In the genomic region with DNA sequence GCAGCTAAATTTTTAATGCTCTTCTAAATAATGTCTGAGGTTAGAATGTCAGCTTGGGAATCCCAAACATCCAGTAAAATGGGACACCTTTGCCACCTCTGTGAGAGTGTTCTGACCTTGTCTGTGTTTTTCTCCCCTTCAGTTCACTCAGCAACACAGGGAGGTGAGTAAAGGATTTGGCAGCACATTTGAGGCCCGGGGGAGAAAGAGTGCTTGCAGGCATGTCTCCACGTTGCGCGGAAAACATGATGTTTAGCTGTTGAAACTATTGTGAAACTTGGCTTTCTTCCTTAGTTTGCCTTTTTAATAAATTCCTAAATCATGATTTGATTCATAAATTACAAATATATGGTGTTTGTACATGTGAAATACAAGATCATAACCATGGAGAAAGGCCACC, we compare ENCODE assay signal across 18 cellular contexts.
A peak's percentile ranks its signal among the peaks of the same experiment; 100 is the strongest.
DNase-seq lines count a peak whose midpoint lies in the region; ATAC-seq, FAIRE-seq and TF ChIP-seq lines count a peak whose summit lies in the region.
"Had no signal": no experiment of that assay in that cellular context is flagged by ENCODE, and none has a peak within 500 bp of the region (broad histone marks: within the 10 kb centered on the region; RNA-seq: fewer than 3 reads in every experiment).

No MANE protein-coding gene starts in this region.

- ATAC-seq in psoas muscle (peak in 1 of 4 donors; percentile 69), left colon (no peak)
- ATAC-seq: activated CD8-positive, alpha-beta T cell treated with anti-CD3 and anti-CD28 coated beads for 36 hours; stimulated activated effector memory CD8-positive, alpha-beta T cell treated with anti-CD3 and anti-CD28 coated beads, Interleukin-12 subunit alpha, Interleukin-12 subunit beta, amount 100 ng/mL, for 72 hours had no signal

- H3K4me3 ChIP-seq in breast epithelium (no peak overlapping the region), left ventricle myocardium inferior (no peak overlapping the region), psoas muscle (no peak overlapping the region)
- H3K4me3 ChIP-seq: neural progenitor cell, Peyer's patch, upper lobe of left lung had no signal

- 41 to 46% (median 44%) methylated on average over 4 of the region's 4 CpGs for WGBS in psoas muscle, 3 donors

- intact Hi-C loops in breast epithelium (cut with DNase I; ENCODE audit: low total_unique reads): no loop called here
- intact Hi-C loops in left ventricle myocardium inferior (cut with micrococcal nuclease): no loop called here
- intact Hi-C loops in psoas muscle (cut with DNase I): no loop called here
- intact Hi-C loops in left colon (cut with DNase I, micrococcal nuclease): no loop called here

- no peaks in the 10 kb centered on the region for H3K4me1 ChIP-seq in breast epithelium
- H3K4me1 ChIP-seq in left ventricle myocardium inferior: peaks cover 7% of the 10 kb centered on the region
- H3K4me1 ChIP-seq in psoas muscle: no peaks in the 10 kb centered on the region
- H3K4me1 ChIP-seq: neural progenitor cell, Peyer's patch had no signal

- FAIRE-seq in HTR-8/SVneo (lab: Jason Lieb, UNC): no peak
- FAIRE-seq: GM12892 had no signal

- no peaks in the 10 kb centered on the region for H3K4me1 Mint-ChIP-seq in immature natural killer cell
- H3K4me1 Mint-ChIP-seq: memory B cell; stimulated activated effector memory CD8-positive, alpha-beta T cell treated with anti-CD3 and anti-CD28 coated beads, Interleukin-12 subunit alpha, Interleukin-12 subunit beta, amount 100 ng/mL, for 72 hours had no signal

- DNase-seq in AG20443 (ENCODE audit: low spot score) (peak; percentile 69), breast epithelium (ENCODE audit: low spot score in 2 of 2) (peak in 1 of 2 donors; percentile 88), left ventricle myocardium inferior (peak; percentile 22), psoas muscle (peak; percentile 43 to 75), HTR-8/SVneo (ENCODE audit: insufficient read length, low spot score) (no peak), left colon (no peak), immature natural killer cell (no peak), NOMO-1 treated with dmso at 0.1 percent for 144 hours (lab: John Stamatoyannopoulos, UW; ENCODE audit: unreplicated experiment) (no peak)
- DNase-seq: activated CD8-positive, alpha-beta T cell treated with anti-CD3 and anti-CD28 coated beads for 36 hours; amygdala; cortex of kidney; NCI-H1048; Peyer's patch had no signal

- H3K36me3 Mint-ChIP-seq in immature natural killer cell: no peaks in the 10 kb centered on the region
- H3K36me3 Mint-ChIP-seq: memory B cell; neural progenitor cell; stimulated activated effector memory CD8-positive, alpha-beta T cell treated with anti-CD3 and anti-CD28 coated beads, Interleukin-12 subunit alpha, Interleukin-12 subunit beta, amount 100 ng/mL, for 72 hours had no signal

- H3K9me3 Mint-ChIP-seq in immature natural killer cell: peaks cover 5 to 32% (median 12%) of the 10 kb centered on the region in 6 donors
- H3K9me3 Mint-ChIP-seq: memory B cell, neural progenitor cell had no signal

- H3K27me3 ChIP-seq in breast epithelium: no peaks in the 10 kb centered on the region
- H3K27me3 ChIP-seq in left ventricle myocardium inferior (ENCODE audit: low read depth): no peaks in the 10 kb centered on the region
- no peaks in the 10 kb centered on the region for H3K27me3 ChIP-seq in psoas muscle (ENCODE audit: insufficient read depth in 3 of 3, low read length in 2 of 3)
- H3K27me3 ChIP-seq: neural progenitor cell, Peyer's patch, upper lobe of left lung had no signal

- H3K36me3 ChIP-seq in breast epithelium (no peaks in the 10 kb centered on the region), left ventricle myocardium inferior (no peaks in the 10 kb centered on the region), psoas muscle (ENCODE audit: insufficient read depth in 1 of 2, low read depth in 1 of 2) (no peaks in the 10 kb centered on the region)
- H3K36me3 ChIP-seq: neural progenitor cell, Peyer's patch, upper lobe of left lung had no signal

- H3K9me3 ChIP-seq in breast epithelium (no peaks in the 10 kb centered on the region), left ventricle myocardium inferior (replicated peaks) (no peaks in the 10 kb centered on the region), psoas muscle (no peaks in the 10 kb centered on the region)
- H3K9me3 ChIP-seq: Peyer's patch, upper lobe of left lung had no signal

- H3K4me3 Mint-ChIP-seq in immature natural killer cell: no peak overlapping the region
- H3K4me3 Mint-ChIP-seq: activated CD8-positive, alpha-beta T cell treated with anti-CD3 and anti-CD28 coated beads for 36 hours; memory B cell; neural progenitor cell; stimulated activated effector memory CD8-positive, alpha-beta T cell treated with anti-CD3 and anti-CD28 coated beads, Interleukin-12 subunit alpha, Interleukin-12 subunit beta, amount 100 ng/mL, for 72 hours had no signal

- peaks cover 0 to 2% (median 0%) of the 10 kb centered on the region in 3 donors for H3K27me3 Mint-ChIP-seq in immature natural killer cell (ENCODE audit: low read depth in 3 of 3)
- H3K27me3 Mint-ChIP-seq: activated CD8-positive, alpha-beta T cell treated with anti-CD3 and anti-CD28 coated beads for 36 hours; memory B cell had no signal

- no peak for TF ChIP-seq CTCF in breast epithelium (IDR thresholded peaks at IDR 0.05)
- TF ChIP-seq CTCF in left ventricle myocardium inferior (IDR thresholded peaks at IDR 0.05; ENCODE audit: borderline replicate concordance): no peak
- TF ChIP-seq CTCF in psoas muscle (IDR thresholded peaks at IDR 0.05): no peak

- H3K27ac ChIP-seq in breast epithelium (peak overlapping the region; percentile 22 to 45), left ventricle myocardium inferior (replicated peaks) (no peak overlapping the region), psoas muscle (no peak overlapping the region)
- H3K27ac ChIP-seq: neural progenitor cell, Peyer's patch, upper lobe of left lung had no signal

- no peak for TF ChIP-seq POLR2A in breast epithelium (IDR thresholded peaks at IDR 0.05)

- no peak overlapping the region for H3K27ac Mint-ChIP-seq in immature natural killer cell
- H3K27ac Mint-ChIP-seq: activated CD8-positive, alpha-beta T cell treated with anti-CD3 and anti-CD28 coated beads for 36 hours; memory B cell; neural progenitor cell; stimulated activated effector memory CD8-positive, alpha-beta T cell treated with anti-CD3 and anti-CD28 coated beads, Interleukin-12 subunit alpha, Interleukin-12 subunit beta, amount 100 ng/mL, for 72 hours had no signal

Comparison
In these comparisons a context has a peak if more than half of its experiments do, and no peak if none do; other contexts are left out.
1. DNase-seq: peak in AG20443 (single experiment), left ventricle myocardium inferior (single experiment) and psoas muscle (2 of 2); none in HTR-8/SVneo (single experiment), left colon (0 of 2), immature natural killer cell (0 of 3) and NOMO-1 treated with dmso at 0.1 percent for 144 hours (single experiment).
2. H3K27ac ChIP-seq: peak in breast epithelium (2 of 2); none in left ventricle myocardium inferior (single experiment) and psoas muscle (single experiment).